In genomic region chr11:67401495-67402191, GRCh38 we compare ENCODE assay signal across 8 cellular contexts. TPM values are rescaled to one million over a fixed set of nuclear protein-coding genes. Genes with fewer than 3 reads are reported as not detected.
DNase-seq lines count a peak whose midpoint lies in the region; ATAC-seq and TF ChIP-seq lines count a peak whose summit lies in the region.

PPP1CA (minus strand) TSS chr11:67401858; CDS start chr11:67401782, 76 bp downstream.

- ATAC-seq in GM19328 (IDR thresholded peaks at IDR 0.05; ENCODE audit: unreplicated experiment) = peak; percentile 51
- ATAC-seq in HG03520 (IDR thresholded peaks at IDR 0.05; ENCODE audit: unreplicated experiment) = peak; percentile 47

- TF ChIP-seq CTCF in liver (IDR thresholded peaks at IDR 0.05; ENCODE audit: low read depth, low read length, missing input control) = peak; percentile 48

- no peaks in the 10 kb centered on the region for H3K9me3 ChIP-seq in liver (ENCODE audit: control insufficient read depth in 4 of 4, low read length in 3 of 4)

- H3K4me3 ChIP-seq in liver (ENCODE audit: low read depth in 1 of 3, low read length in 3 of 3) = peak within 1 kb of the TSS; percentile 75 to 95 (median 89)

- DNase-seq in C1 segment of cervical spinal cord (lab: John Stamatoyannopoulos, UW) (peak in 13 of 14 donors; percentile 77 to 96 (median 87)), NCI-H82 (lab: John Stamatoyannopoulos, UW) (peak; percentile 94), dermis blood vessel endothelial cell (peak; percentile 92)
- DNase-seq in activated CD4-positive, alpha-beta T cell treated with anti-CD3 and anti-CD28 coated beads, Interleukin-2, amount 50 U/mL, for 4 hours = peak; percentile 87 to 88
- DNase-seq in stimulated activated CD4-positive, alpha-beta T cell treated with anti-CD3 and anti-CD28 coated beads, Interleukin-4, amount 100 ng/mL, for 1 hour = peak; percentile 90

- H3K27ac ChIP-seq in liver (ENCODE audit: low read depth in 1 of 2, low read length in 2 of 2) = peak within 1 kb of the TSS; percentile 89 to 90

- H3K27me3 ChIP-seq in liver (ENCODE audit: control insufficient read depth in 4 of 4, insufficient read depth in 4 of 4, low read length in 3 of 4) = no peaks in the 10 kb centered on the region

- peak; percentile 31 to 46 for TF ChIP-seq RAD21 in liver (IDR thresholded peaks at IDR 0.05)

- peaks cover 11 to 24% (median 19%) of the 10 kb centered on the region in 4 donors for H3K36me3 ChIP-seq in liver (ENCODE audit: control insufficient read depth in 4 of 4, insufficient read depth in 3 of 4, low read depth in 1 of 4, low read length in 3 of 4)

- WGBS in liver = under 1% methylated on average over 73 of the region's 73 CpGs

- peak within 1 kb of the TSS; percentile 86 to 87 for H3K9ac ChIP-seq in liver (ENCODE audit: low read depth in 1 of 2, low read length in 2 of 2)

- peaks cover 11 to 33% (median 19%) of the 10 kb centered on the region in 4 donors for H3K4me1 ChIP-seq in liver (ENCODE audit: control insufficient read depth in 4 of 4, insufficient read depth in 4 of 4, low read length in 3 of 4)

TF ChIP-seq in liver, 16 proteins besides CTCF, POLR2A, EP300 and RAD21:
- TF ChIP-seq RXRA (IDR thresholded peaks at IDR 0.05) (no peak), REST (IDR thresholded peaks at IDR 0.05) (peak; percentile 36), FOXA1 (IDR thresholded peaks at IDR 0.05) (no peak), MAX (IDR thresholded peaks at IDR 0.05) (no peak), NR2F2 (IDR thresholded peaks at IDR 0.05) (peak; percentile 7), GABPA (IDR thresholded peaks at IDR 0.05 in 1 of 2, conservative IDR thresholded peaks at IDR 0.05 in 1 of 2) (peak in 1 of 2 donors; percentile 64), ZBTB33 (IDR thresholded peaks at IDR 0.05) (no peak), SP1 (IDR thresholded peaks at IDR 0.05) (peak; percentile 54), TAF1 (conservative IDR thresholded peaks at IDR 0.05) (no peak), JUND (IDR thresholded peaks at IDR 0.05) (no peak), ATF3 (IDR thresholded peaks at IDR 0.05) (no peak), YY1 (IDR thresholded peaks at IDR 0.05) (peak; percentile 28)

RNA-seq across cellular contexts. Expression of gene PPP1CA, which starts in this region (rescaled TPM):
- 297 and 318 TPM in 2 replicates for total RNA-seq in dermis blood vessel endothelial cell
- total RNA-seq in liver = 10 to 100 TPM; 62.4 to 92.9 TPM
- polyA plus RNA-seq in liver = 10 to 100 TPM; 74.2 to 77.6 TPM

Comparison
In these comparisons a context has a peak if more than half of its experiments do, and no peak if none do; other contexts are left out.
1. Peak in every context shown above with its lines: DNase-seq, ATAC-seq, H3K4me3 ChIP-seq and H3K27ac ChIP-seq.